Comparison of ENCODE assay signal across 13 cellular contexts in genomic region chr10:65891073-65891981, GRCh38.
DNase-seq lines count a peak whose midpoint lies in the region; ATAC-seq and TF ChIP-seq lines count a peak whose summit lies in the region.
"Had no signal": no experiment of that assay in that cellular context is flagged by ENCODE, and none has a peak within 500 bp of the region (broad histone marks: within the 10 kb centered on the region; RNA-seq: fewer than 3 reads in every experiment).

No MANE protein-coding gene starts in this region.

- DNase-seq in NCI-H774 (lab: John Stamatoyannopoulos, UW) (peak; percentile 42), RKO (ENCODE audit: low spot score) (no peak)
- DNase-seq in NK-92 treated with Interleukin-12 subunit alpha and Interleukin-12 subunit beta, amount 100 ng/mL, for 24 hours (lab: John Stamatoyannopoulos, UW) = no peak
- no peak for DNase-seq in activated T-cell treated with anti-CD3 and anti-CD28 coated beads, Interleukin-2, amount 50 U/mL, for 24 hours
- DNase-seq: AML-193, NCI-H526 had no signal

- H3K4me3 Mint-ChIP-seq in activated T-cell treated with anti-CD3 and anti-CD28 coated beads, Interleukin-2, amount 50 U/mL, for 24 hours = no peak overlapping the region

- H3K27me3 Mint-ChIP-seq in activated T-cell treated with anti-CD3 and anti-CD28 coated beads, Interleukin-2, amount 50 U/mL, for 24 hours = no peaks in the 10 kb centered on the region

- H3K4me1 Mint-ChIP-seq in activated T-cell treated with anti-CD3 and anti-CD28 coated beads, Interleukin-2, amount 50 U/mL, for 24 hours (ENCODE audit: low read depth) = no peaks in the 10 kb centered on the region

- no peak for TF ChIP-seq CTCF in 22Rv1 (IDR thresholded peaks at IDR 0.05)

- ATAC-seq in GM18907 (IDR thresholded peaks at IDR 0.05; ENCODE audit: unreplicated experiment) (peak; percentile 72), HG02885 (IDR thresholded peaks at IDR 0.05; ENCODE audit: poor library complexity, unreplicated experiment) (peak; percentile 89), HG03139 (IDR thresholded peaks at IDR 0.05; ENCODE audit: unreplicated experiment) (no peak)

- peak overlapping the region; percentile 52; the same call in 1 of the 2 replicates for H3K27ac ChIP-seq in 22Rv1
- H3K27ac ChIP-seq: coronary artery, skin epidermis, thoracic aorta had no signal

- no peak overlapping the region for H3K27ac Mint-ChIP-seq in activated T-cell treated with anti-CD3 and anti-CD28 coated beads, Interleukin-2, amount 50 U/mL, for 24 hours

- H3K9me3 Mint-ChIP-seq in activated T-cell treated with anti-CD3 and anti-CD28 coated beads, Interleukin-2, amount 50 U/mL, for 24 hours = no peaks in the 10 kb centered on the region

- no peaks in the 10 kb centered on the region for H3K36me3 Mint-ChIP-seq in activated T-cell treated with anti-CD3 and anti-CD28 coated beads, Interleukin-2, amount 50 U/mL, for 24 hours (ENCODE audit: low read depth)
